ENCODE assay signal across 8 cellular contexts in genomic region chr2:138502253-138503086, GRCh38. TPM values are rescaled to one million over a fixed set of nuclear protein-coding genes. Genes with fewer than 3 reads are reported as not detected.
DNase-seq lines count a peak whose midpoint lies in the region; ATAC-seq and TF ChIP-seq lines count a peak whose summit lies in the region.

No MANE protein-coding gene starts in this region.

- peaks cover 51% of the 10 kb centered on the region for H3K79me2 ChIP-seq in OCI-LY1 (ENCODE audit: insufficient read depth, low read length)

- no peaks in the 10 kb centered on the region for H3K36me3 ChIP-seq in HAP-1 (replicated peaks)
- peaks cover 4% of the 10 kb centered on the region; the same call in 1 of the 2 replicates for H3K36me3 ChIP-seq in OCI-LY1 (ENCODE audit: insufficient read depth, low read length)

- DNase-seq in EL (peak; percentile 20), HAP-1 (ENCODE audit: low spot score in 2 of 2) (peak in 1 of 2 experiments; percentile 26), caudate nucleus (lab: John Stamatoyannopoulos, UW) (peak in 17 of 61 donors; percentile 18 to 69 (median 38)), left colon (no peak), superior temporal gyrus (ENCODE audit: extremely low spot score) (peak; percentile 46), germinal center (ENCODE audit: low spot score) (no peak)

- no peaks in the 10 kb centered on the region for H4K20me1 ChIP-seq in OCI-LY1 (ENCODE audit: insufficient read depth, low read length)

- peak overlapping the region; percentile 81 for H3K4me2 ChIP-seq in OCI-LY1 (ENCODE audit: low read length)

- intact Hi-C loops in left colon (cut with DNase I, micrococcal nuclease): no loop called here

- in situ Hi-C loops in HAP-1 (cut with MboI; ENCODE audit: low sequenced_read_pairs): no loop called here

- TF ChIP-seq CTCF in OCI-LY1 (IDR thresholded peaks at IDR 0.05; ENCODE audit: low read length): no peak

- H3K4me1 ChIP-seq in HAP-1 (peaks cover 14% of the 10 kb centered on the region; the same call in 1 of the 2 replicates), OCI-LY1 (ENCODE audit: insufficient read depth, low read length, severe bottlenecking) (peaks cover 52% of the 10 kb centered on the region)

- H3K27ac ChIP-seq in OCI-LY1 (ENCODE audit: low read depth, low read length, poor library complexity, severe bottlenecking): peak overlapping the region; percentile 92
- peak overlapping the region; percentile 75 for H3K27ac ChIP-seq in caudate nucleus (ENCODE audit: low read depth, low read length)

- H3K9me2 ChIP-seq in OCI-LY1 (ENCODE audit: low read depth, low read length): no peaks in the 10 kb centered on the region

- H3K4me3 ChIP-seq in HAP-1 (peak overlapping the region; percentile 68), OCI-LY1 (ENCODE audit: low read depth, low read length, poor library complexity, severe bottlenecking) (peak overlapping the region; percentile 92)

- H3K27me3 ChIP-seq in HAP-1 (ENCODE audit: low read depth) (no peaks in the 10 kb centered on the region), OCI-LY1 (ENCODE audit: insufficient read depth, low read length) (no peaks in the 10 kb centered on the region)

- no peak overlapping the region for H2AFZ ChIP-seq in OCI-LY1 (ENCODE audit: low read length)

- H3K9ac ChIP-seq in OCI-LY1 (ENCODE audit: low read length): peak overlapping the region; percentile 92

- H3F3A ChIP-seq in OCI-LY1 (ENCODE audit: insufficient read depth, low read length): 0 out of 2 replicates have a peak, but pooled peaks cover 12% of the 10 kb centered on the region

- H3K9me3 ChIP-seq in HAP-1 (no peaks in the 10 kb centered on the region), OCI-LY1 (ENCODE audit: low read length) (no peaks in the 10 kb centered on the region)

- peak; percentile 33 for ATAC-seq in left colon
- ATAC-seq in GM19035 (IDR thresholded peaks at IDR 0.05; ENCODE audit: unreplicated experiment): no peak

RNA-seq across cellular contexts. Expression of gene SPOPL, which starts 0.9 kb away (rescaled TPM):
- 10 to 100 TPM; 32.0 to 34.5 TPM for total RNA-seq in left colon

Comparison
In these comparisons a context has a peak if more than half of its experiments do, and no peak if none do; other contexts are left out.
1. DNase-seq: peak in EL (single experiment) and superior temporal gyrus (single experiment); none in left colon (0 of 2) and germinal center (single experiment).